Comparison of ENCODE assay signal across 7 cellular contexts in the genomic region with DNA sequence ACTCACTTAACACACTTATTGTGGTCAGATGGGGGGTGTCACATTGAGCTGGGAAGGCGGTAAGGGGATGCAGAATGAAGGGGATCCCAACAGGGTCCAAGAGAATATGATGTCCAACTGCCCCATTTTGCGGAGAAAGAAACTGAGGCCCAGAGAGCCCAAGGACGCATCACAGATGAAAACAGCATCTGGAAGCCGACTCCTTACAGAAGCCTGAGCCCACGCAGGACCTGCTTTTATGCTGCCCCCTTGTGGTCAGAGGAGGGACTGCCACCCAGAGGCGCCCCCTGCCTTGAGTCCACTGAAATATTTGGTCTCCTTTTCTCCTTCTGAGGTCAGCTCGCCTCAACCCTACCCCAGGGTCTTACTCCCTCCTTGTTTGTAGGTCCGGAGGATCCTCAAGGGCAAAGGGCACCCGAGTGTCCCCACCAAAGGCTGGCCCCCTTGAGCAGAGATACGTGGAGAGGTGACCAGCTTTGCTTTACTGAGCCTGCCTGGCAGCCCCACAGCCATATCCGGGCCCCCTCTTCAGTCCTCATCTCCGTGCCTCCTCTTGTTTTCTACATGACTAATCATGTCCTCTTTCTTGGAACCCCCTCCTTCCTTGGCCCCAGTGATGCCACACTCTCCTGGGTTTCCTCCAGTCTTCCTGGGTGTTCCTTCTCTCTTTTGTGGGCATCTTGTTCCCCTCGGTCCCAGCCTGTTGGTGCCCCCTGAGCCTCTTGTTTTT. TPM values are rescaled to one million over a fixed set of nuclear protein-coding genes. Genes with fewer than 3 reads are reported as not detected.
DNase-seq lines count a peak whose midpoint lies in the region; ATAC-seq and TF ChIP-seq lines count a peak whose summit lies in the region.

No MANE protein-coding gene starts in this region.

- no peaks in the 10 kb centered on the region for H3K36me3 Mint-ChIP-seq in activated naive CD4-positive, alpha-beta T cell treated with anti-CD3 and anti-CD28 coated beads, Interleukin-2, amount 50 U/mL, for 72 hours

- no peaks in the 10 kb centered on the region for H3K4me1 ChIP-seq in KMS-11 (ENCODE audit: low read depth, poor library complexity, severe bottlenecking)

- no peak overlapping the region for H3K27ac ChIP-seq in KMS-11

- H3K27ac Mint-ChIP-seq in activated naive CD4-positive, alpha-beta T cell treated with anti-CD3 and anti-CD28 coated beads, Interleukin-2, amount 50 U/mL, for 72 hours: no peak overlapping the region

- H3K9me3 Mint-ChIP-seq in activated naive CD4-positive, alpha-beta T cell treated with anti-CD3 and anti-CD28 coated beads, Interleukin-2, amount 50 U/mL, for 72 hours: no peaks in the 10 kb centered on the region

- H3K4me3 ChIP-seq in GM12865 (ENCODE audit: low read depth, low read length): no peak overlapping the region
- H3K4me3 ChIP-seq in KMS-11 (IDR thresholded peaks at IDR 0.05; ENCODE audit: insufficient read depth, low read depth, low read length): no peak overlapping the region

- no peak overlapping the region for H3K4me2 ChIP-seq in KMS-11

- no peak overlapping the region for H2AFZ ChIP-seq in KMS-11 (ENCODE audit: low read depth)

- peak; percentile 72 for DNase-seq in GM12865 (ENCODE audit: low read depth)
- DNase-seq in SKM-1 treated with dmso at 0.1 percent for 144 hours (lab: John Stamatoyannopoulos, UW; ENCODE audit: unreplicated experiment): peak; percentile 59
- peak in 1 of 2 donors; percentile 82 for DNase-seq in activated naive CD4-positive, alpha-beta T cell treated with anti-CD3 and anti-CD28 coated beads, Interleukin-2, amount 50 U/mL, for 72 hours (ENCODE audit: low spot score in 2 of 2)
- DNase-seq in cardiac septum (ENCODE audit: low spot score): peak; percentile 82
- peak; percentile 88 for DNase-seq in retina

- H3K9ac ChIP-seq in KMS-11: no peak overlapping the region

- peak; percentile 50 to 64 for ATAC-seq in activated naive CD4-positive, alpha-beta T cell treated with anti-CD3 and anti-CD28 coated beads, Interleukin-2, amount 50 U/mL, for 72 hours
- ATAC-seq in GM21825 (IDR thresholded peaks at IDR 0.05; ENCODE audit: unreplicated experiment): no peak

- TF ChIP-seq CTCF in GM12865 (IDR thresholded peaks at IDR 0.05; ENCODE audit: insufficient read depth, low read depth, low read length, missing control alignments) (peak; percentile 97), KMS-11 (conservative IDR thresholded peaks at IDR 0.05; ENCODE audit: low read depth, low read length) (peak; percentile 92)

- H4K20me1 ChIP-seq in KMS-11 (ENCODE audit: insufficient read depth): no peaks in the 10 kb centered on the region

- no peaks in the 10 kb centered on the region for H3K27me3 ChIP-seq in KMS-11 (ENCODE audit: insufficient read depth, low read depth)

- no peaks in the 10 kb centered on the region for H3K79me2 ChIP-seq in KMS-11 (ENCODE audit: insufficient read depth, low read depth)

- intact Hi-C loops in cardiac septum (cut with DNase I): loop anchor here (10.0 kb wide), 1 partner anchor 692 kb away; no protein-coding TSS in a partner anchor

- H3K36me3 ChIP-seq in KMS-11 (ENCODE audit: insufficient read depth): no peaks in the 10 kb centered on the region

RNA-seq across cellular contexts. Expression of a gene that starts 30.0 kb away (rescaled TPM):
- total RNA-seq in activated naive CD4-positive, alpha-beta T cell treated with anti-CD3 and anti-CD28 coated beads, Interleukin-2, amount 50 U/mL, for 72 hours: 1 to 10 TPM in 1 of 2 donors, under 1 TPM in 1; 0.39 to 2.1 TPM
- total RNA-seq in cardiac septum: 12.6 TPM

RNA-seq across cellular contexts. Expression of a gene that starts 36.5 kb away (rescaled TPM):
- total RNA-seq in activated naive CD4-positive, alpha-beta T cell treated with anti-CD3 and anti-CD28 coated beads, Interleukin-2, amount 50 U/mL, for 72 hours: 10 to 100 TPM; 40.7 to 58.2 TPM
- 230 TPM for total RNA-seq in cardiac septum

RNA-seq across cellular contexts. Expression of a gene that starts 36.6 kb away (rescaled TPM):
- total RNA-seq in activated naive CD4-positive, alpha-beta T cell treated with anti-CD3 and anti-CD28 coated beads, Interleukin-2, amount 50 U/mL, for 72 hours: under 1 TPM in 1 of 2 donors, not detected in 1; 0.82 TPM
- total RNA-seq in cardiac septum: not detected
